Comparison of ENCODE assay signal across 8 cellular contexts in genomic region chr7:28096713-28097112, GRCh38.
DNase-seq lines count a peak whose midpoint lies in the region; ATAC-seq and TF ChIP-seq lines count a peak whose summit lies in the region.

No MANE protein-coding gene starts in this region.

- peaks cover 0 to 9% (median 5%) of the 10 kb centered on the region in 3 donors for H3K4me1 ChIP-seq in esophagus squamous epithelium
- H3K4me1 ChIP-seq in tibial nerve, result peaks cover 0 to 10% (median 0%) of the 10 kb centered on the region in 4 donors

- no peaks in the 10 kb centered on the region for H3K9me3 Mint-ChIP-seq in natural killer cell

- TF ChIP-seq POLR2A in esophagus squamous epithelium (IDR thresholded peaks at IDR 0.05), result no peak
- TF ChIP-seq POLR2A in tibial nerve (IDR thresholded peaks at IDR 0.05), result no peak

- H3K27ac Mint-ChIP-seq in natural killer cell, result peak overlapping the region; percentile 26 to 64

- H3K4me3 ChIP-seq in esophagus squamous epithelium, result no peak overlapping the region
- no peak overlapping the region for H3K4me3 ChIP-seq in tibial nerve

- no peaks in the 10 kb centered on the region for H3K27me3 Mint-ChIP-seq in natural killer cell (ENCODE audit: low read depth in 2 of 2)

- in situ Hi-C loops in GM13976 (cut with MboI; ENCODE audit: low sequenced_read_pairs, unreplicated experiment), result no loop called here

- 0% methylated on average over 3 of the region's 3 CpGs for WGBS in esophagus squamous epithelium, 2 donors
- 0 to 1% methylated on average over 3 of the region's 3 CpGs for WGBS in tibial nerve, 2 donors

- DNase-seq in AG20443 (ENCODE audit: low spot score) (peak; percentile 79), GM13976 (ENCODE audit: low spot score) (peak; percentile 66), NCI-H2227 (lab: John Stamatoyannopoulos, UW; ENCODE audit: unreplicated experiment) (peak; percentile 41), esophagus squamous epithelium (lab: John Stamatoyannopoulos, UW) (no peak), natural killer cell (peak; percentile 23), tibial nerve (ENCODE audit: low spot score in 2 of 2) (peak in 1 of 2 donors; percentile 64)
- DNase-seq in activated CD4-positive, alpha-beta T cell treated with anti-CD3 and anti-CD28 coated beads, Interleukin-2, amount 50 U/mL, for 1 hour, result peak; percentile 20

- H3K36me3 Mint-ChIP-seq in natural killer cell, result no peaks in the 10 kb centered on the region

- intact Hi-C loops in esophagus squamous epithelium (cut with DNase I), result no loop called here
- intact Hi-C loops in natural killer cell (cut with micrococcal nuclease), result loop anchor here (5.0 kb wide), 2 partner anchors 34 to 899 kb away; no protein-coding TSS in a partner anchor

- H3K4me1 Mint-ChIP-seq in natural killer cell, result peaks cover 36 to 45% of the 10 kb centered on the region in 2 donors

- H3K36me3 ChIP-seq in esophagus squamous epithelium (no peaks in the 10 kb centered on the region), tibial nerve (no peaks in the 10 kb centered on the region)

- no peaks in the 10 kb centered on the region for H3K9me3 ChIP-seq in esophagus squamous epithelium
- no peaks in the 10 kb centered on the region for H3K9me3 ChIP-seq in tibial nerve

- H3K27ac ChIP-seq in esophagus squamous epithelium (peak overlapping the region in 1 of 4 donors; percentile 16), tibial nerve (no peak overlapping the region)

- peak; percentile 72 for TF ChIP-seq CTCF in GM13976 (IDR thresholded peaks at IDR 0.05; ENCODE audit: borderline replicate concordance, control extremely low read depth, extremely low read depth, insufficient read depth, missing control alignments)
- TF ChIP-seq CTCF in esophagus squamous epithelium (IDR thresholded peaks at IDR 0.05), result peak; percentile 60 to 82 (median 80)
- TF ChIP-seq CTCF in natural killer cell (IDR thresholded peaks at IDR 0.05), result peak; percentile 96
- peak; percentile 71 to 83 (median 75) for TF ChIP-seq CTCF in tibial nerve (IDR thresholded peaks at IDR 0.05)

- peak in 1 of 2 donors; percentile 56 for TF ChIP-seq EP300 in tibial nerve (IDR thresholded peaks at IDR 0.05)

- H3K4me3 Mint-ChIP-seq in natural killer cell, result no peak overlapping the region

- no peaks in the 10 kb centered on the region for H3K27me3 ChIP-seq in esophagus squamous epithelium
- no peaks in the 10 kb centered on the region for H3K27me3 ChIP-seq in tibial nerve

- ATAC-seq in natural killer cell, result peak; percentile 74 to 78 (median 77)
- ATAC-seq in HG02973 (IDR thresholded peaks at IDR 0.05; ENCODE audit: unreplicated experiment), result no peak
